9 cellular contexts compared by ENCODE assay signal in genomic region chr12:851913-852312, GRCh38.
DNase-seq lines count a peak whose midpoint lies in the region; ATAC-seq and TF ChIP-seq lines count a peak whose summit lies in the region.
"Had no signal": no experiment of that assay in that cellular context is flagged by ENCODE, and none has a peak within 500 bp of the region (broad histone marks: within the 10 kb centered on the region; RNA-seq: fewer than 3 reads in every experiment).

No MANE protein-coding gene starts in this region.

- H3K4me3 ChIP-seq in skeletal muscle cell (ENCODE audit: low read depth, low read length), result no peak overlapping the region

- DNase-seq in GM04503 (ENCODE audit: low read depth), result peak; percentile 29
- peak; percentile 29 for DNase-seq in OCI-M1 (lab: John Stamatoyannopoulos, UW)
- DNase-seq in erythroblast (lab: John Stamatoyannopoulos, UW), result peak; percentile 29 to 74
- peak; percentile 37 for DNase-seq in skeletal muscle cell (ENCODE audit: low read depth)
- no peak for DNase-seq in cerebellar cortex (ENCODE audit: low spot score)
- DNase-seq: Kasumi-1 had no signal

- ATAC-seq in GM21360 (IDR thresholded peaks at IDR 0.05; ENCODE audit: unreplicated experiment), result no peak
- ATAC-seq in HG03280 (IDR thresholded peaks at IDR 0.05; ENCODE audit: unreplicated experiment), result no peak
- no peak for ATAC-seq in GM18520 (IDR thresholded peaks at IDR 0.05; ENCODE audit: unreplicated experiment)

- no peak for TF ChIP-seq POLR2A in erythroblast (IDR thresholded peaks at IDR 0.05; ENCODE audit: low read length)
